1 cellular context compared by ENCODE assay signal in the genomic region with DNA sequence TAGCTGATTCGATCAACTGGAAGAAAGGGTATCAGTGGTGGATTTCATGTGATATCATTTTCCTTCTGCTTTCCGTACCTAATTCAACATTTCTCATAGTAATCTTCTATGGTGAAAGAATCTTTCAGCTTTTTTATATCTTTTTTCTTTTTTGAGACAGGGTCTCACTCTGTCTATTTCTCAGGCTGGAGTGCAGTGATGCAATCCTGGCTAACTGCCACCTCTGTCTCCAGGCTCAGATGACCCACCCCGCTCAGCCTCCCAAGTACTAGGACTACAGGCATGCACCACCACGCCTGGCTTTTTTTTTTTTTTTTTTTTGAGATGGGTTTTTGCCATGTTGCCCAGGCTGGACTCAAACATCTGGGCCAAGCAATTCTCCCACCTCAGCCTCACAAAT.
A peak's percentile ranks its signal among the peaks of the same experiment; 100 is the strongest.
TF ChIP-seq lines count a peak whose summit lies in the region.

No MANE protein-coding gene starts in this region.

TF ChIP-seq in K562, 482 proteins besides CTCF, POLR2A, EP300 and RAD21 (continued from another document):
- TF ChIP-seq, protein P1, sequence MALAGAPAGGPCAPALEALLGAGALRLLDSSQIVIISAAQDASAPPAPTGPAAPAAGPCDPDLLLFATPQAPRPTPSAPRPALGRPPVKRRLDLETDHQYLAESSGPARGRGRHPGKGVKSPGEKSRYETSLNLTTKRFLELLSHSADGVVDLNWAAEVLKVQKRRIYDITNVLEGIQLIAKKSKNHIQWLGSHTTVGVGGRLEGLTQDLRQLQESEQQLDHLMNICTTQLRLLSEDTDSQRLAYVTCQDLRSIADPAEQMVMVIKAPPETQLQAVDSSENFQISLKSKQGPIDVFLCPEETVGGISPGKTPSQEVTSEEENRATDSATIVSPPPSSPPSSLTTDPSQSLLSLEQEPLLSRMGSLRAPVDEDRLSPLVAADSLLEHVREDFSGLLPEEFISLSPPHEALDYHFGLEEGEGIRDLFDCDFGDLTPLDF (CRISPR knock-in tag; IDR thresholded peaks at IDR 0.05): no peak
- TF ChIP-seq NFIX (CRISPR knock-in tag; IDR thresholded peaks at IDR 0.05; ENCODE audit: low read depth): 0 out of 2 replicates have a peak, but pooled peaks have one; percentile 9
- TF ChIP-seq C11orf30 (IDR thresholded peaks at IDR 0.05; ENCODE audit: low read depth): no peak
- no peak for TF ChIP-seq ZNF316 (IDR thresholded peaks at IDR 0.05)
- TF ChIP-seq CBFB (CRISPR knock-in tag; IDR thresholded peaks at IDR 0.05): no peak
- TF ChIP-seq CBFA2T3 (IDR thresholded peaks at IDR 0.05): no peak
- TF ChIP-seq VEZF1 (CRISPR knock-in tag; IDR thresholded peaks at IDR 0.05): no peak
- TF ChIP-seq ATF2 (CRISPR knock-in tag; IDR thresholded peaks at IDR 0.05): no peak
- TF ChIP-seq, protein P2, sequence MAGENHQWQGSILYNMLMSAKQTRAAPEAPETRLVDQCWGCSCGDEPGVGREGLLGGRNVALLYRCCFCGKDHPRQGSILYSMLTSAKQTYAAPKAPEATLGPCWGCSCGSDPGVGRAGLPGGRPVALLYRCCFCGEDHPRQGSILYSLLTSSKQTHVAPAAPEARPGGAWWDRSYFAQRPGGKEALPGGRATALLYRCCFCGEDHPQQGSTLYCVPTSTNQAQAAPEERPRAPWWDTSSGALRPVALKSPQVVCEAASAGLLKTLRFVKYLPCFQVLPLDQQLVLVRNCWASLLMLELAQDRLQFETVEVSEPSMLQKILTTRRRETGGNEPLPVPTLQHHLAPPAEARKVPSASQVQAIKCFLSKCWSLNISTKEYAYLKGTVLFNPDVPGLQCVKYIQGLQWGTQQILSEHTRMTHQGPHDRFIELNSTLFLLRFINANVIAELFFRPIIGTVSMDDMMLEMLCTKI (IDR thresholded peaks at IDR 0.05; ENCODE audit: partially characterized antibody): no peak
- TF ChIP-seq TAF9B (IDR thresholded peaks at IDR 0.05; ENCODE audit: partially characterized antibody): no peak
- TF ChIP-seq FOXJ3 (CRISPR knock-in tag; IDR thresholded peaks at IDR 0.05): no peak
- no peak for TF ChIP-seq TEAD4 (IDR thresholded peaks at IDR 0.05; ENCODE audit: low read length)
- TF ChIP-seq TEAD4 (CRISPR knock-in tag; IDR thresholded peaks at IDR 0.05; ENCODE audit: borderline replicate concordance): no peak
- no peak for TF ChIP-seq HOXB6 (CRISPR knock-in tag; IDR thresholded peaks at IDR 0.05; ENCODE audit: borderline replicate concordance)
